Comparison of ENCODE assay signal across 15 cellular contexts in the genomic region with DNA sequence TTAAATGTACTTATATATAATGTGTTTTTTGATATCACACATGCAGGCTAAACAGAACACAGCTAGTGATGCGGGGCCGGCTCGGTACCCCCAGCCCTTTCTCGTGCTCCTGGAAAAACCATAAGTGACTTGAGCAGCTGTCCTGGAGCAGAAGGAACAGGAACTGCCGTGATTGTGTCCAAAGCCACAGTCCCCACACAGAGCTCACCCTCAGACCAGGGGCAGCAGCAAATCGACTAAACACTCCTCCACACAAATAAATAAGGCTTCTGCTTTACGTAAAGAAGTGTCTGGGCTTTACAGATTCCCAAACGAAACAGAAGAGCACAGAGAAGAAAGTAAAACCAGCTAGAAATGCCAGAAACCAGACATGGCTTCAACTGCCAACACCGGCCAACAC. TPM values are rescaled to one million over a fixed set of nuclear protein-coding genes. Genes with fewer than 3 reads are reported as not detected.
"Had no signal": no experiment of that assay in that cellular context is flagged by ENCODE, and none has a peak within 500 bp of the region (broad histone marks: within the 10 kb centered on the region; RNA-seq: fewer than 3 reads in every experiment).

No MANE protein-coding gene starts in this region.

- H3K4me1 ChIP-seq: adrenal gland, colonic mucosa, thyroid gland had no signal

- ATAC-seq: activated T-helper 17 cell treated with anti-CD3 and anti-CD28 coated beads, Interleukin-2, amount 50 U/mL, for 72 hours; left cardiac atrium; lower lobe of right lung; naive thymus-derived CD4-positive, alpha-beta T cell; stimulated activated memory B cell treated with anti-CD40 and anti-IgM and Interleukin-4, amounts not matched to agents 10 μg/mL and 1 μg/mL and 100 μg/mL, for 72 hours had no signal

- DNase-seq: activated CD4-positive, alpha-beta T cell treated with anti-CD3 and anti-CD28 coated beads for 1 hour; activated CD4-positive, alpha-beta T cell treated with anti-CD3 and anti-CD28 coated beads, Interleukin-2, amount 50 U/mL, for 4 hours; adrenal gland; caudate nucleus; colonic mucosa; esophagus squamous epithelium; left cardiac atrium; lower lobe of right lung; midbrain; naive thymus-derived CD4-positive, alpha-beta T cell; stimulated activated CD4-positive, alpha-beta T cell treated with anti-CD3 and anti-CD28 coated beads, Interleukin-2, amount 100 ng/mL, for 48 hours; T-helper 9 cell; thyroid gland had no signal

- H3K27me3 ChIP-seq: adrenal gland, colonic mucosa, esophagus squamous epithelium, thyroid gland had no signal

- H3K9me3 ChIP-seq: adrenal gland, colonic mucosa, esophagus squamous epithelium, lower lobe of right lung, thyroid gland had no signal

- H3K4me3 ChIP-seq: adrenal gland, colonic mucosa, esophagus squamous epithelium, lower lobe of right lung, thyroid gland had no signal

- H3K27ac ChIP-seq: adrenal gland, colonic mucosa, esophagus squamous epithelium, lower lobe of right lung, thyroid gland had no signal

RNA-seq across cellular contexts. Expression of gene SCNN1D, which starts 16.2 kb away (rescaled TPM):
- polyA plus RNA-seq: naive thymus-derived CD4-positive, alpha-beta T cell had no signal
